1 cellular context compared by ENCODE assay signal in genomic region chr16:47144559-47144877, GRCh38.
TF ChIP-seq lines count a peak whose summit lies in the region.

No MANE protein-coding gene starts in this region.

TF ChIP-seq in GM12878, 131 proteins besides CTCF, POLR2A, EP300 and RAD21 (continued from another document):
- TF ChIP-seq BCLAF1 (IDR thresholded peaks at IDR 0.05) (no peak), BCL3 (IDR thresholded peaks at IDR 0.05; ENCODE audit: borderline replicate concordance, insufficient read depth, low read depth, low read length, poor library complexity, severe bottlenecking) (no peak)
